Comparison of ENCODE assay signal across 27 cellular contexts in genomic region chr5:139878093-139878492, GRCh38.
A peak's percentile ranks its signal among the peaks of the same experiment; 100 is the strongest.
DNase-seq lines count a peak whose midpoint lies in the region; ATAC-seq, FAIRE-seq and TF ChIP-seq lines count a peak whose summit lies in the region.
"Had no signal": no experiment of that assay in that cellular context is flagged by ENCODE, and none has a peak within 500 bp of the region (broad histone marks: within the 10 kb centered on the region; RNA-seq: fewer than 3 reads in every experiment).

No MANE protein-coding gene starts in this region.

- H3K27me3 ChIP-seq in GM12878 (replicated peaks in 1 of 2; ENCODE audit: control insufficient read depth in 2 of 2, insufficient read depth in 2 of 2, low read length in 1 of 2) (no peaks in the 10 kb centered on the region), mesenchymal stem cell (ENCODE audit: control insufficient read depth in 1 of 2, insufficient read depth in 1 of 2, low read length in 2 of 2) (peaks cover 4 to 60% of the 10 kb centered on the region in 2 experiments), esophagus muscularis mucosa (no peaks in the 10 kb centered on the region)
- H3K27me3 ChIP-seq: sigmoid colon, testis had no signal

- H3K4me3 ChIP-seq in GM12878: no peak overlapping the region
- H3K4me3 ChIP-seq in mesenchymal stem cell (ENCODE audit: insufficient read depth in 1 of 2, low read depth in 1 of 2, low read length in 2 of 2): no peak overlapping the region
- H3K4me3 ChIP-seq in esophagus muscularis mucosa: no peak overlapping the region
- H3K4me3 ChIP-seq: prostate gland, sigmoid colon, testis had no signal

- no peak overlapping the region for H3K9ac ChIP-seq in GM12878 (ENCODE audit: control insufficient read depth, insufficient read depth, low read length)
- H3K9ac ChIP-seq in mesenchymal stem cell (ENCODE audit: low read length): no peak overlapping the region

- H3K4me2 ChIP-seq in GM12878 (ENCODE audit: control insufficient read depth, insufficient read depth): no peak overlapping the region
- H3K4me2 ChIP-seq in mesenchymal stem cell (ENCODE audit: low read length, poor library complexity, severe bottlenecking): no peak overlapping the region

- no peak overlapping the region for H3K27ac Mint-ChIP-seq in activated naive CD8-positive, alpha-beta T cell treated with anti-CD3 and anti-CD28 coated beads for 36 hours
- H3K27ac Mint-ChIP-seq: activated CD4-positive, alpha-beta T cell treated with anti-CD3 and anti-CD28 coated beads, Interleukin-2, amount 10 ng/mL, durations not matched to agents 7 days and 5 days; activated T-helper 1 cell treated with anti-CD3 and anti-CD28 coated beads, Interleukin-12 subunit alpha, Interleukin-12 subunit beta, Interleukin-2, Interleukin-4 antibody, amounts not matched to agents 30 ng/mL and 10 ng/mL and 1 ng/mL, durations not matched to agents 14 hours and 24 hours and 36 hours; CD4-positive, alpha-beta T cell; H9; IgD-negative memory B cell; immature natural killer cell had no signal

- no peak overlapping the region for H2AK5ac ChIP-seq in mesenchymal stem cell (ENCODE audit: low read length, severe bottlenecking)

- no peak overlapping the region for H2BK12ac ChIP-seq in mesenchymal stem cell (ENCODE audit: low read length in 2 of 2)

- H3K36me3 ChIP-seq in GM12878 (ENCODE audit: control insufficient read depth in 2 of 2, insufficient read depth in 2 of 2, low read length in 1 of 2) (peaks cover 2 to 6% of the 10 kb centered on the region in 2 experiments; a peak in 3 of 4 replicates), mesenchymal stem cell (ENCODE audit: control insufficient read depth in 1 of 2, insufficient read depth in 2 of 2, low read depth in 1 of 2, low read length in 2 of 2) (no peaks in the 10 kb centered on the region), esophagus muscularis mucosa (peaks cover 0 to 5% (median 0%) of the 10 kb centered on the region in 4 donors)
- H3K36me3 ChIP-seq: prostate gland, sigmoid colon had no signal

- no peak overlapping the region for H4K8ac ChIP-seq in mesenchymal stem cell (ENCODE audit: low read length)

- no peak overlapping the region for H2BK5ac ChIP-seq in mesenchymal stem cell (ENCODE audit: low read depth, low read length, poor library complexity, severe bottlenecking)

- no peaks in the 10 kb centered on the region; the same call in 2 of the 3 replicates for H3K9me3 ChIP-seq in GM12878 (replicated peaks; ENCODE audit: control insufficient read depth, insufficient read depth, low read length)
- peaks cover 3% of the 10 kb centered on the region for H3K9me3 ChIP-seq in mesenchymal stem cell (ENCODE audit: control insufficient read depth, low read length)
- no peaks in the 10 kb centered on the region for H3K9me3 ChIP-seq in esophagus muscularis mucosa
- H3K9me3 ChIP-seq: prostate gland, sigmoid colon, testis had no signal

- no peak overlapping the region for H3K4me3 Mint-ChIP-seq in activated naive CD8-positive, alpha-beta T cell treated with anti-CD3 and anti-CD28 coated beads for 36 hours
- H3K4me3 Mint-ChIP-seq: activated CD4-positive, alpha-beta T cell treated with anti-CD3 and anti-CD28 coated beads, Interleukin-2, amount 10 ng/mL, durations not matched to agents 7 days and 5 days; activated naive CD4-positive, alpha-beta T cell treated with anti-CD3 and anti-CD28 coated beads, Interleukin-2, amount 10 ng/mL, durations not matched to agents 7 days and 5 days; activated T-helper 1 cell treated with anti-CD3 and anti-CD28 coated beads, Interleukin-12 subunit alpha, Interleukin-12 subunit beta, Interleukin-2, Interleukin-4 antibody, amounts not matched to agents 30 ng/mL and 10 ng/mL and 1 ng/mL, durations not matched to agents 14 hours and 24 hours and 36 hours; CD4-positive, alpha-beta T cell; H9; IgD-negative memory B cell; immature natural killer cell had no signal

- no peak for FAIRE-seq in GM12878 (lab: Jason Lieb, UNC)

- SMC1A ChIA-PET in GM12878 (lab: Charles Lee; ENCODE audit: uncharacterized antibody, unreplicated experiment): interaction anchor here (1.5 kb wide), 1 partner anchor 20 kb away, joined by 3 read pairs; no protein-coding TSS in a partner anchor

- H3K4ac ChIP-seq in mesenchymal stem cell (ENCODE audit: low read depth in 1 of 2, low read length in 2 of 2): no peak overlapping the region

- no peaks in the 10 kb centered on the region for H3K79me1 ChIP-seq in mesenchymal stem cell (replicated peaks; ENCODE audit: low read length, poor library complexity, severe bottlenecking)

- no peak for TF ChIP-seq CTCF in GM12878 (IDR thresholded peaks at IDR 0.05 in 2 of 3, conservative IDR thresholded peaks at IDR 0.05 in 1 of 3; ENCODE audit: control insufficient read depth in 2 of 3, extremely low read depth in 1 of 3, insufficient read depth in 1 of 3, low read depth in 3 of 3, low read length in 3 of 3)
- TF ChIP-seq CTCF in GM10266 (IDR thresholded peaks at IDR 0.05; ENCODE audit: control insufficient read depth, insufficient read depth, low read depth, missing control alignments): no peak
- TF ChIP-seq CTCF in esophagus muscularis mucosa (IDR thresholded peaks at IDR 0.05): no peak

- H4K91ac ChIP-seq in mesenchymal stem cell (ENCODE audit: low read length): no peak overlapping the region

- intact Hi-C loops in GM12878 (cut with micrococcal nuclease; ENCODE audit: unreplicated experiment) (loop anchor here (10.0 kb wide), 1 partner anchor 167 kb away; the partner anchor contains the start of gene NRG2), esophagus muscularis mucosa (cut with DNase I) (no loop called here)

- peak overlapping the region; percentile 15 for H2BK15ac ChIP-seq in mesenchymal stem cell (ENCODE audit: low read depth, poor library complexity, severe bottlenecking)

- no peaks in the 10 kb centered on the region for H3K4me1 ChIP-seq in GM12878 (ENCODE audit: control insufficient read depth, insufficient read depth, low read length)
- H3K4me1 ChIP-seq in mesenchymal stem cell (ENCODE audit: control insufficient read depth, insufficient read depth, low read depth, low read length): no peaks in the 10 kb centered on the region
- peaks cover 13 to 32% (median 26%) of the 10 kb centered on the region in 4 donors for H3K4me1 ChIP-seq in esophagus muscularis mucosa
- H3K4me1 ChIP-seq: prostate gland had no signal

- no peak overlapping the region for H2BK120ac ChIP-seq in mesenchymal stem cell (ENCODE audit: low read depth, low read length)

- H4K20me1 ChIP-seq in GM12878 (ENCODE audit: control insufficient read depth, insufficient read depth): no peaks in the 10 kb centered on the region

- H3K4me1 Mint-ChIP-seq in activated naive CD8-positive, alpha-beta T cell treated with anti-CD3 and anti-CD28 coated beads for 36 hours: peaks cover 3% of the 10 kb centered on the region

- no peak overlapping the region for H3K23ac ChIP-seq in mesenchymal stem cell (ENCODE audit: low read length in 2 of 2)

- BruUV-seq in GM12878 (replicated peaks; lab: Mats Ljungman, UMichigan): no TSS peak

- no peak overlapping the region for H2AFZ ChIP-seq in GM12878 (ENCODE audit: control insufficient read depth, low read depth, low read length)
- no peak overlapping the region for H2AFZ ChIP-seq in mesenchymal stem cell (ENCODE audit: low read depth, low read length)

- in situ Hi-C loops in GM12878 (cut with MboI): no loop called here

- H3K14ac ChIP-seq in mesenchymal stem cell (ENCODE audit: low read length in 2 of 2): no peak overlapping the region

- POLR2A ChIA-PET in GM12878 (lab: Charles Lee): no interaction called here

- CTCF ChIA-PET in GM12878 (lab: Yijun Ruan, JAX): no interaction called here

- 42% methylated on average over 3 of the region's 3 CpGs for WGBS in GM12878 (ENCODE audit: insufficient coverage, insufficient replicate concordance, low lambda C conversion rate, missing lambda C conversion rate)
- WGBS in mesenchymal stem cell: 84% methylated on average over 3 of the region's 3 CpGs
- 100% methylated on average over 3 of the region's 3 CpGs for WGBS in esophagus muscularis mucosa

- H3K18ac ChIP-seq in mesenchymal stem cell (ENCODE audit: low read depth in 1 of 2, low read length in 2 of 2): no peak overlapping the region

- H3K36me3 Mint-ChIP-seq in activated naive CD8-positive, alpha-beta T cell treated with anti-CD3 and anti-CD28 coated beads for 36 hours: no peaks in the 10 kb centered on the region
- H3K36me3 Mint-ChIP-seq: activated naive CD4-positive, alpha-beta T cell treated with anti-CD3 and anti-CD28 coated beads, Interleukin-2, amount 10 ng/mL, durations not matched to agents 7 days and 5 days; immature natural killer cell had no signal

- TF ChIP-seq POLR2A in GM12878 (IDR thresholded peaks at IDR 0.05; ENCODE audit: low read depth, low read length) (no peak), esophagus muscularis mucosa (IDR thresholded peaks at IDR 0.05; ENCODE audit: low read depth) (no peak)

- no peak overlapping the region for H3K27ac ChIP-seq in GM12878 (ENCODE audit: control insufficient read depth, insufficient read depth)
- H3K27ac ChIP-seq in mesenchymal stem cell (ENCODE audit: low read length, poor library complexity, severe bottlenecking): no peak overlapping the region
- no peak overlapping the region for H3K27ac ChIP-seq in esophagus muscularis mucosa (replicated peaks in 1 of 4)
- H3K27ac ChIP-seq: prostate gland, sigmoid colon, testis had no signal

- H3K27me3 Mint-ChIP-seq in activated naive CD8-positive, alpha-beta T cell treated with anti-CD3 and anti-CD28 coated beads for 36 hours: peaks cover 8% of the 10 kb centered on the region

- H3K9me3 Mint-ChIP-seq in activated naive CD8-positive, alpha-beta T cell treated with anti-CD3 and anti-CD28 coated beads for 36 hours: no peaks in the 10 kb centered on the region
- H3K9me3 Mint-ChIP-seq: activated naive CD4-positive, alpha-beta T cell treated with anti-CD3 and anti-CD28 coated beads, Interleukin-2, amount 10 ng/mL, durations not matched to agents 7 days and 5 days; activated T-helper 1 cell treated with anti-CD3 and anti-CD28 coated beads, Interleukin-12 subunit alpha, Interleukin-12 subunit beta, Interleukin-2, Interleukin-4 antibody, amounts not matched to agents 30 ng/mL and 10 ng/mL and 1 ng/mL, durations not matched to agents 14 hours and 24 hours and 36 hours; immature natural killer cell had no signal

- TF ChIP-seq RAD21 in GM12878 (IDR thresholded peaks at IDR 0.05; ENCODE audit: insufficient read depth, low read depth, low read length): no peak

- ATAC-seq in GM12878: peak; percentile 33; the same call in 2 of the 3 replicates
- ATAC-seq: stimulated activated naive CD8-positive, alpha-beta T cell treated with anti-CD3 and anti-CD28 coated beads, Interleukin-15, Interleukin-2, amounts not matched to agents 100 U/mL and 50 U/mL, for 24 hours had no signal

- no peaks in the 10 kb centered on the region for H3K79me2 ChIP-seq in GM12878 (ENCODE audit: control insufficient read depth, insufficient read depth, low read length)

- DNase-seq in A172 (ENCODE audit: low spot score) (peak; percentile 22), M059J (ENCODE audit: low read depth) (peak; percentile 12), GM12878 (ENCODE audit: low read depth, low spot score) (no peak), mesenchymal stem cell (no peak), GM10266 (ENCODE audit: extremely low spot score) (no peak), NCI-H187 (lab: John Stamatoyannopoulos, UW) (no peak), esophagus muscularis mucosa (ENCODE audit: extremely low spot score) (no peak)
- DNase-seq in activated naive CD8-positive, alpha-beta T cell treated with anti-CD3 and anti-CD28 coated beads for 36 hours: no peak
- DNase-seq: 8988T; activated CD4-positive, alpha-beta T cell treated with anti-CD3 and anti-CD28 coated beads, Interleukin-2, amount 10 ng/mL, durations not matched to agents 7 days and 5 days; activated naive CD4-positive, alpha-beta T cell treated with anti-CD3 and anti-CD28 coated beads, Interleukin-2, amount 10 ng/mL, durations not matched to agents 7 days and 5 days; AML-193; CD4-positive, alpha-beta T cell; DMS 273 treated with DMSO at 0.1 percent for 48 hours; effector CD4-positive, alpha-beta T cell; H9; immature natural killer cell; mesendoderm; NCI-H2107; NCI-H748 treated with DMSO at 0.1 percent for 48 hours; sigmoid colon; stimulated activated naive CD8-positive, alpha-beta T cell treated with anti-CD3 and anti-CD28 coated beads, Interleukin-15, Interleukin-2, amounts not matched to agents 100 U/mL and 50 U/mL, for 24 hours; T-helper 9 cell; testis had no signal

- TF ChIP-seq EP300 in GM12878 (IDR thresholded peaks at IDR 0.05; ENCODE audit: borderline replicate concordance in 1 of 2, control insufficient read depth in 1 of 2, low read depth in 2 of 2, low read length in 2 of 2): no peak
- TF ChIP-seq EP300 in esophagus muscularis mucosa (IDR thresholded peaks at IDR 0.05): no peak

- RAD21 ChIA-PET in GM12878 (lab: Charles Lee; ENCODE audit: unreplicated experiment): no interaction called here

Comparison
In these comparisons a context has a peak if more than half of its experiments do, and no peak if none do; other contexts are left out.
1. DNase-seq: peak in A172 (single experiment) and M059J (single experiment); none in GM12878 (single experiment), mesenchymal stem cell (single experiment), activated naive CD8-positive, alpha-beta T cell treated with anti-CD3 and anti-CD28 coated beads for 36 hours (single experiment), GM10266 (single experiment), NCI-H187 (0 of 2) and esophagus muscularis mucosa (single experiment).